ENCODE assay signal across 31 cellular contexts in genomic region chr2:100766806-100767205, GRCh38. TPM values are rescaled to one million over a fixed set of nuclear protein-coding genes. Genes with fewer than 3 reads are reported as not detected.
A peak's percentile ranks its signal among the peaks of the same experiment; 100 is the strongest.
DNase-seq lines count a peak whose midpoint lies in the region; ATAC-seq, FAIRE-seq and TF ChIP-seq lines count a peak whose summit lies in the region.
"Had no signal": no experiment of that assay in that cellular context is flagged by ENCODE, and none has a peak within 500 bp of the region (broad histone marks: within the 10 kb centered on the region; RNA-seq: fewer than 3 reads in every experiment).

No MANE protein-coding gene starts in this region.

- H3K27ac Mint-ChIP-seq in activated CD8-positive, alpha-beta T cell treated with anti-CD3 and anti-CD28 coated beads for 36 hours: no peak overlapping the region
- H3K27ac Mint-ChIP-seq: activated naive CD8-positive, alpha-beta T cell treated with anti-CD3 and anti-CD28 coated beads, Interleukin-2, amount 50 U/mL, for 24 hours; CD4-positive, CD25-positive, alpha-beta regulatory T cell; effector memory CD8-positive, alpha-beta T cell; immature natural killer cell; natural killer cell treated with Interleukin-12 subunit alpha and Interleukin-12 subunit beta and Interleukin-15 and Interleukin-18, amount 100 ng/mL, for 72 hours; stimulated activated memory B cell treated with anti-CD40 and anti-IgM and Interleukin-4, amounts not matched to agents 10 μg/mL and 1 μg/mL and 100 μg/mL, for 72 hours had no signal

- no peak for ATAC-seq in left lobe of liver
- ATAC-seq in activated CD8-positive, alpha-beta T cell treated with anti-CD3 and anti-CD28 coated beads for 36 hours: no peak
- ATAC-seq: activated naive CD8-positive, alpha-beta T cell treated with anti-CD3 and anti-CD28 coated beads, Interleukin-2, amount 50 U/mL, for 24 hours; activated T-cell treated with anti-CD3 and anti-CD28 coated beads, Interleukin-2, amount 50 U/mL, for 4 hours; effector memory CD8-positive, alpha-beta T cell; left lung; natural killer cell treated with Interleukin-12 subunit alpha and Interleukin-12 subunit beta and Interleukin-15 and Interleukin-18, amount 100 ng/mL, for 72 hours; stimulated activated memory B cell treated with anti-CD40 and anti-IgM and Interleukin-4, amounts not matched to agents 10 μg/mL and 1 μg/mL and 100 μg/mL, for 72 hours had no signal

- dilution Hi-C loops in mammary epithelial cell (cut with HindIII; ENCODE audit: low sequenced_read_pairs) (no loop called here), keratinocyte (cut with MboI; ENCODE audit: extremely low pct_ligation_motif_present, low sequenced_read_pairs) (no loop called here)

- H3K27me3 ChIP-seq in mammary epithelial cell (ENCODE audit: insufficient read depth, low read length) (no peaks in the 10 kb centered on the region), breast epithelium (no peaks in the 10 kb centered on the region), keratinocyte (ENCODE audit: control insufficient read depth, extremely low read depth, insufficient read depth, low read length) (no peaks in the 10 kb centered on the region)
- no peaks in the 10 kb centered on the region for H3K27me3 ChIP-seq in effector memory CD4-positive, alpha-beta T cell (replicated peaks; ENCODE audit: control insufficient read depth, insufficient read depth, low read length, poor library complexity, severe bottlenecking)
- H3K27me3 ChIP-seq: left lung, ovary, upper lobe of left lung had no signal

- FAIRE-seq in keratinocyte (lab: Jason Lieb, UNC): peak; percentile 75
- FAIRE-seq: GM12891 had no signal

- H3K4me1 Mint-ChIP-seq in activated CD8-positive, alpha-beta T cell treated with anti-CD3 and anti-CD28 coated beads for 36 hours (ENCODE audit: low read depth): no peaks in the 10 kb centered on the region
- H3K4me1 Mint-ChIP-seq: activated naive CD8-positive, alpha-beta T cell treated with anti-CD3 and anti-CD28 coated beads, Interleukin-2, amount 50 U/mL, for 24 hours; immature natural killer cell; stimulated activated memory B cell treated with anti-CD40 and anti-IgM and Interleukin-4, amounts not matched to agents 10 μg/mL and 1 μg/mL and 100 μg/mL, for 72 hours had no signal

- H3K9me3 ChIP-seq in mammary epithelial cell (replicated peaks; ENCODE audit: insufficient read depth, low read length): no peaks in the 10 kb centered on the region
- H3K9me3 ChIP-seq in breast epithelium: no peaks in the 10 kb centered on the region
- no peaks in the 10 kb centered on the region for H3K9me3 ChIP-seq in keratinocyte (ENCODE audit: control insufficient read depth, low read depth, low read length)
- no peaks in the 10 kb centered on the region for H3K9me3 ChIP-seq in effector memory CD4-positive, alpha-beta T cell (ENCODE audit: control insufficient read depth, low read length)
- H3K9me3 ChIP-seq: left lung, ovary, upper lobe of left lung had no signal

- TF ChIP-seq CTCF in mammary epithelial cell (conservative IDR thresholded peaks at IDR 0.05 in 1 of 2, IDR thresholded peaks at IDR 0.05 in 1 of 2; ENCODE audit: extremely low read depth in 1 of 2, insufficient read depth in 1 of 2, low read depth in 1 of 2, low read length in 2 of 2) (no peak), breast epithelium (IDR thresholded peaks at IDR 0.05) (no peak), keratinocyte (optimal IDR thresholded peaks at IDR 0.05 in 1 of 3, IDR thresholded peaks at IDR 0.05 in 1 of 3, conservative IDR thresholded peaks at IDR 0.05 in 1 of 3; ENCODE audit: extremely low read depth in 1 of 3, insufficient read depth in 2 of 3, low read length in 3 of 3) (no peak)
- no peak for TF ChIP-seq CTCF in activated CD8-positive, alpha-beta T cell treated with anti-CD3 and anti-CD28 coated beads for 36 hours (IDR thresholded peaks at IDR 0.05)

- H3K36me3 ChIP-seq in mammary epithelial cell (ENCODE audit: insufficient read depth, low read length) (no peaks in the 10 kb centered on the region), breast epithelium (no peaks in the 10 kb centered on the region), keratinocyte (ENCODE audit: control insufficient read depth in 2 of 2, extremely low read depth in 1 of 2, insufficient read depth in 2 of 2, low read length in 2 of 2) (no peaks in the 10 kb centered on the region)
- H3K36me3 ChIP-seq in effector memory CD4-positive, alpha-beta T cell (ENCODE audit: control insufficient read depth, insufficient read depth, low read length): no peaks in the 10 kb centered on the region
- H3K36me3 ChIP-seq: left lung, ovary, upper lobe of left lung had no signal

- WGBS in mammary epithelial cell (ENCODE audit: low coverage, missing lambda C conversion rate): 100% methylated on average over 3 of the region's 3 CpGs

- no peaks in the 10 kb centered on the region for H3K79me2 ChIP-seq in mammary epithelial cell (ENCODE audit: insufficient read depth, low read length)
- no peaks in the 10 kb centered on the region for H3K79me2 ChIP-seq in keratinocyte (ENCODE audit: control insufficient read depth, insufficient read depth, low read length)

- BruUV-seq in mammary epithelial cell (replicated peaks; lab: Mats Ljungman, UMichigan): no TSS peak

- H3K9me3 Mint-ChIP-seq in activated CD8-positive, alpha-beta T cell treated with anti-CD3 and anti-CD28 coated beads for 36 hours: no peaks in the 10 kb centered on the region
- H3K9me3 Mint-ChIP-seq: activated naive CD8-positive, alpha-beta T cell treated with anti-CD3 and anti-CD28 coated beads, Interleukin-2, amount 50 U/mL, for 24 hours; activated T-cell treated with anti-CD3 and anti-CD28 coated beads, Interleukin-2, amount 50 U/mL, for 4 hours; effector memory CD8-positive, alpha-beta T cell; natural killer cell treated with Interleukin-12 subunit alpha and Interleukin-12 subunit beta and Interleukin-15 and Interleukin-18, amount 100 ng/mL, for 72 hours had no signal

- no peaks in the 10 kb centered on the region for H3K36me3 Mint-ChIP-seq in activated CD8-positive, alpha-beta T cell treated with anti-CD3 and anti-CD28 coated beads for 36 hours (ENCODE audit: low read depth)
- H3K36me3 Mint-ChIP-seq: CD4-positive, CD25-positive, alpha-beta regulatory T cell; immature natural killer cell; natural killer cell treated with Interleukin-12 subunit alpha and Interleukin-12 subunit beta and Interleukin-15 and Interleukin-18, amount 100 ng/mL, for 72 hours; stimulated activated memory B cell treated with anti-CD40 and anti-IgM and Interleukin-4, amounts not matched to agents 10 μg/mL and 1 μg/mL and 100 μg/mL, for 72 hours had no signal

- in situ Hi-C loops in mammary epithelial cell (cut with MboI; ENCODE audit: low sequenced_read_pairs in 2 of 2): no loop called here

- POLR2A ChIA-PET in activated CD8-positive, alpha-beta T cell treated with anti-CD3 and anti-CD28 coated beads for 36 hours (lab: Charles Lee): no interaction called here

- H3K4me3 Mint-ChIP-seq in activated CD8-positive, alpha-beta T cell treated with anti-CD3 and anti-CD28 coated beads for 36 hours: no peak overlapping the region
- H3K4me3 Mint-ChIP-seq: activated naive CD8-positive, alpha-beta T cell treated with anti-CD3 and anti-CD28 coated beads, Interleukin-2, amount 50 U/mL, for 24 hours; activated T-cell treated with anti-CD3 and anti-CD28 coated beads, Interleukin-2, amount 50 U/mL, for 4 hours; CD4-positive, CD25-positive, alpha-beta regulatory T cell; effector memory CD8-positive, alpha-beta T cell; immature natural killer cell; natural killer cell treated with Interleukin-12 subunit alpha and Interleukin-12 subunit beta and Interleukin-15 and Interleukin-18, amount 100 ng/mL, for 72 hours; stimulated activated memory B cell treated with anti-CD40 and anti-IgM and Interleukin-4, amounts not matched to agents 10 μg/mL and 1 μg/mL and 100 μg/mL, for 72 hours had no signal

- DNase-seq in mammary epithelial cell (no peak), breast epithelium (ENCODE audit: low spot score in 2 of 2) (no peak), astrocyte of the hippocampus (ENCODE audit: low read depth, low spot score) (peak; percentile 57), keratinocyte (ENCODE audit: low read depth, low spot score) (no peak), cerebellar cortex (ENCODE audit: low spot score) (no peak), left lobe of liver (ENCODE audit: low spot score) (no peak)
- DNase-seq in effector memory CD4-positive, alpha-beta T cell: no peak
- no peak for DNase-seq in activated CD8-positive, alpha-beta T cell treated with anti-CD3 and anti-CD28 coated beads for 36 hours
- DNase-seq: activated naive CD8-positive, alpha-beta T cell treated with anti-CD3 and anti-CD28 coated beads, Interleukin-2, amount 50 U/mL, for 24 hours; activated T-cell treated with anti-CD3 and anti-CD28 coated beads, Interleukin-2, amount 50 U/mL, for 4 hours; CD4-positive, CD25-positive, alpha-beta regulatory T cell; effector memory CD8-positive, alpha-beta T cell; hypothalamus; immature natural killer cell; KG1; left lung; NCI-H1436; NCI-H2081 treated with DMSO at 0.1 percent for 48 hours; NCI-H82; ovary; stimulated activated CD4-positive, alpha-beta T cell treated with anti-CD3 and anti-CD28 coated beads, Interleukin-12 subunit alpha, Interleukin-12 subunit beta, amount 100 ng/mL, for 4 hours; stimulated activated CD4-positive, alpha-beta T cell treated with anti-CD3 and anti-CD28 coated beads, Interleukin-4, amount 100 ng/mL, for 4 hours; substantia nigra; T-helper 2 cell; upper lobe of left lung had no signal

- TF ChIP-seq POLR2A in breast epithelium (IDR thresholded peaks at IDR 0.05): no peak

- no peak overlapping the region for H3K27ac ChIP-seq in mammary epithelial cell (ENCODE audit: insufficient read depth, low read depth, low read length)
- H3K27ac ChIP-seq in breast epithelium: peak overlapping the region in 1 of 2 donors; percentile 5
- no peak overlapping the region for H3K27ac ChIP-seq in keratinocyte (ENCODE audit: control insufficient read depth, insufficient read depth, low read length)
- no peak overlapping the region for H3K27ac ChIP-seq in effector memory CD4-positive, alpha-beta T cell (ENCODE audit: insufficient read depth, low read length, poor library complexity, severe bottlenecking)
- H3K27ac ChIP-seq: 22Rv1, coronary artery, left lung, ovary, RWPE1, upper lobe of left lung had no signal

- peaks cover 22% of the 10 kb centered on the region for H3K4me1 ChIP-seq in mammary epithelial cell (ENCODE audit: insufficient read depth, low read length)
- H3K4me1 ChIP-seq in breast epithelium: no peaks in the 10 kb centered on the region
- H3K4me1 ChIP-seq in keratinocyte (ENCODE audit: control insufficient read depth, extremely low read depth, insufficient read depth, low read length): peaks cover 24% of the 10 kb centered on the region
- H3K4me1 ChIP-seq in effector memory CD4-positive, alpha-beta T cell (ENCODE audit: control insufficient read depth, insufficient read depth, low read length, poor library complexity, severe bottlenecking): no peaks in the 10 kb centered on the region
- H3K4me1 ChIP-seq: left lung, upper lobe of left lung had no signal

- H4K20me1 ChIP-seq in mammary epithelial cell (ENCODE audit: insufficient read depth, low read length): no peaks in the 10 kb centered on the region
- H4K20me1 ChIP-seq in keratinocyte (ENCODE audit: control insufficient read depth, extremely low read depth, insufficient read depth, low read length): no peaks in the 10 kb centered on the region

- no peaks in the 10 kb centered on the region for H3K27me3 Mint-ChIP-seq in activated CD8-positive, alpha-beta T cell treated with anti-CD3 and anti-CD28 coated beads for 36 hours

- no peaks in the 10 kb centered on the region for H3K9me1 ChIP-seq in keratinocyte (ENCODE audit: control insufficient read depth, extremely low read depth, insufficient read depth, low read length)

- intact Hi-C loops in mammary epithelial cell (cut with micrococcal nuclease) (no loop called here), breast epithelium (cut with DNase I; ENCODE audit: low total_unique reads) (no loop called here)
- intact Hi-C loops in activated CD8-positive, alpha-beta T cell treated with anti-CD3 and anti-CD28 coated beads for 36 hours (cut with micrococcal nuclease): no loop called here

- H2AFZ ChIP-seq in mammary epithelial cell (ENCODE audit: low read depth, low read length) (peak overlapping the region; percentile 20), keratinocyte (ENCODE audit: control insufficient read depth, low read length) (no peak overlapping the region)

- H3K9ac ChIP-seq in mammary epithelial cell (ENCODE audit: insufficient read depth, low read length) (no peak overlapping the region), keratinocyte (ENCODE audit: control insufficient read depth, extremely low read depth, insufficient read depth, low read length) (no peak overlapping the region)

- H3K4me2 ChIP-seq in mammary epithelial cell (ENCODE audit: insufficient read depth, low read depth, low read length): no peak overlapping the region
- peak overlapping the region; percentile 25 for H3K4me2 ChIP-seq in keratinocyte (ENCODE audit: control insufficient read depth, extremely low read depth, insufficient read depth, low read depth, low read length)

- no peak overlapping the region for H3K4me3 ChIP-seq in mammary epithelial cell (replicated peaks in 1 of 3; ENCODE audit: insufficient read depth in 1 of 3, low read depth in 2 of 3, low read length in 3 of 3)
- no peak overlapping the region for H3K4me3 ChIP-seq in breast epithelium
- H3K4me3 ChIP-seq in keratinocyte (ENCODE audit: control insufficient read depth in 2 of 3, extremely low read depth in 1 of 3, insufficient read depth in 2 of 3, low read depth in 1 of 3, low read length in 3 of 3): no peak overlapping the region
- H3K4me3 ChIP-seq in effector memory CD4-positive, alpha-beta T cell (ENCODE audit: insufficient read depth, low read depth, low read length, poor library complexity, severe bottlenecking): no peak overlapping the region
- H3K4me3 ChIP-seq: coronary artery, left lung, ovary, upper lobe of left lung had no signal

- CTCF ChIA-PET in mammary epithelial cell (lab: Charles Lee; ENCODE audit: low non-redundant PET): no interaction called here
- CTCF ChIA-PET in activated CD8-positive, alpha-beta T cell treated with anti-CD3 and anti-CD28 coated beads for 36 hours (lab: Charles Lee): interaction anchor here (1.2 kb wide), 1 partner anchor 172 kb away, joined by 4 read pairs; no protein-coding TSS in a partner anchor

RNA-seq across cellular contexts. Expression of gene NPAS2, which starts 53.1 kb away (rescaled TPM):
- total RNA-seq in mammary epithelial cell (100 to 1,000 TPM in 1 of 2 donors, 10 to 100 TPM in 1; 81.3 to 116 TPM), breast epithelium (10 to 100 TPM in 2 of 3 donors, 1 to 10 TPM in 1; 6.2 to 42.3 (median 22.5) TPM), left lobe of liver (23.9 TPM)
- polyA plus RNA-seq in mammary epithelial cell (50.5 TPM), keratinocyte (14.9 to 24.0 TPM (median 17.7 TPM) in 3 replicates)
- polyA minus RNA-seq in mammary epithelial cell (128 TPM), keratinocyte (35.9 to 47.4 TPM (median 37.5 TPM) in 3 replicates)
- 47.5 TPM for polyA plus RNA-seq in keratinocyte (2011; ENCODE audit: low read depth)
- polyA plus RNA-seq in keratinocyte (2011; cell fraction: cytosol; rRNA removed): 32.0 and 43.6 TPM in 2 replicates
- polyA plus RNA-seq in keratinocyte (2011; cell fraction: nucleus; rRNA removed): 56.1 and 69.6 TPM in 2 replicates
- polyA plus RNA-seq in keratinocyte (2012; ENCODE audit: low replicate concordance): 31.1 and 41.1 TPM in 2 replicates
- polyA minus RNA-seq in keratinocyte (2011; cell fraction: cytosol; rRNA and poly(A)+ RNA removed): 43.9 TPM
- 35.5 and 64.7 TPM in 2 replicates for polyA minus RNA-seq in keratinocyte (2011; cell fraction: nucleus; rRNA and poly(A)+ RNA removed)
- total RNA-seq in activated CD8-positive, alpha-beta T cell treated with anti-CD3 and anti-CD28 coated beads for 36 hours: 10 to 100 TPM; 14.4 to 15.2 TPM
- polyA plus RNA-seq: immature natural killer cell had no signal
